ENCODE assay signal across 1 cellular context in genomic region chr16:55256412-55257016, GRCh38.
TF ChIP-seq lines count a peak whose summit lies in the region.

No MANE protein-coding gene starts in this region.

TF ChIP-seq in H1, 55 proteins besides CTCF, POLR2A, EP300 and RAD21 (continued from another document):
- no peak for TF ChIP-seq E2F6 (IDR thresholded peaks at IDR 0.05)
- no peak for TF ChIP-seq TCF12 (IDR thresholded peaks at IDR 0.05; ENCODE audit: low read depth, low read length)
- no peak for TF ChIP-seq YY1 (IDR thresholded peaks at IDR 0.05; ENCODE audit: low read depth, low read length)
- TF ChIP-seq BACH1 (IDR thresholded peaks at IDR 0.05; ENCODE audit: low read length), result no peak
- no peak for TF ChIP-seq RNF2 (IDR thresholded peaks at IDR 0.05; ENCODE audit: borderline replicate concordance, low read depth, low read length, missing control alignments, poor library complexity, severe bottlenecking)
- no peak for TF ChIP-seq EGR1 (IDR thresholded peaks at IDR 0.05; ENCODE audit: borderline replicate concordance, low read depth, low read length)
TF ChIP-seq in H1: peak in this region for 0.
